Comparison of ENCODE assay signal across 1 cellular context in the genomic region with DNA sequence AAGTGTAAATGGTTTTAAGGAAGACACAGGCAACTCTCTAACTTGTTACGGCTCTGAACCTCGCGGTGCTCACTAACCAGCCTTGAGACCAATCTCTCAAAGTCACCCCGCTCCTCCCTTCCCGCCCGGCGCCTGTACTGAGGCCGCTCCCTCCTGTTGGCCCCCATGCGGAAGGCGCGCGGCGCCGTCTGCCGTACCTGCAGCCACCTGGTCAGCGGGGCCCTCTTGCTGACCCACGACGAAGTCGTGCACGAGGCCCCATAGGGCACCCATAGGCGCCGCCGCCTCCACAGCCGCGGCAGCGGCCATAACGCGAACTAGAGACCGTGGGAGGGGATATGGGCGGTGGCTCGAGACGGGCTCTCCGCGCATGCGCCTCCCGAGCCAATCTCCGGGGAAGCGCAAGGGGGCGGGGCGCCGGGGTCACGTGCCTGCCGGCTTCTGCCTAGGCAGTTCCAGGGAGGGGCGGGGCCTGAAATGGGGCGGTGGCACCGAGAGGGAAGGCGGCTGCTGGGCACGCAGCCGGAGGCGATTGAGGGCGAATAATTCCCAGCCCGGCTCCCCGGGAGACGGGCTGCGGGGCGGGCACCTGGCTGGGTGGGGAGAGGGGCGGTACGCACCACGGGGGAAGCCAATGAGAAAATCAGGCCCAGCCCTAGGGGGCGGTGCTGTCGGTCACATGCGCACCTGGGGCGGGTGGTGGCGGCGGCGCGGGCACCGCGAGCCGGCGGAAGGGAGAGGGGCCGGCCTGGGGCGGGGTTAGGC.
TF ChIP-seq lines count a peak whose summit lies in the region.

A gene with protein sequence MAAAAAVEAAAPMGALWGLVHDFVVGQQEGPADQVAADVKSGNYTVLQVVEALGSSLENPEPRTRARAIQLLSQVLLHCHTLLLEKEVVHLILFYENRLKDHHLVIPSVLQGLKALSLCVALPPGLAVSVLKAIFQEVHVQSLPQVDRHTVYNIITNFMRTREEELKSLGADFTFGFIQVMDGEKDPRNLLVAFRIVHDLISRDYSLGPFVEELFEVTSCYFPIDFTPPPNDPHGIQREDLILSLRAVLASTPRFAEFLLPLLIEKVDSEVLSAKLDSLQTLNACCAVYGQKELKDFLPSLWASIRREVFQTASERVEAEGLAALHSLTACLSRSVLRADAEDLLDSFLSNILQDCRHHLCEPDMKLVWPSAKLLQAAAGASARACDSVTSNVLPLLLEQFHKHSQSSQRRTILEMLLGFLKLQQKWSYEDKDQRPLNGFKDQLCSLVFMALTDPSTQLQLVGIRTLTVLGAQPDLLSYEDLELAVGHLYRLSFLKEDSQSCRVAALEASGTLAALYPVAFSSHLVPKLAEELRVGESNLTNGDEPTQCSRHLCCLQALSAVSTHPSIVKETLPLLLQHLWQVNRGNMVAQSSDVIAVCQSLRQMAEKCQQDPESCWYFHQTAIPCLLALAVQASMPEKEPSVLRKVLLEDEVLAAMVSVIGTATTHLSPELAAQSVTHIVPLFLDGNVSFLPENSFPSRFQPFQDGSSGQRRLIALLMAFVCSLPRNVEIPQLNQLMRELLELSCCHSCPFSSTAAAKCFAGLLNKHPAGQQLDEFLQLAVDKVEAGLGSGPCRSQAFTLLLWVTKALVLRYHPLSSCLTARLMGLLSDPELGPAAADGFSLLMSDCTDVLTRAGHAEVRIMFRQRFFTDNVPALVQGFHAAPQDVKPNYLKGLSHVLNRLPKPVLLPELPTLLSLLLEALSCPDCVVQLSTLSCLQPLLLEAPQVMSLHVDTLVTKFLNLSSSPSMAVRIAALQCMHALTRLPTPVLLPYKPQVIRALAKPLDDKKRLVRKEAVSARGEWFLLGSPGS (minus strand): TSS at position 347 of the 765 bp plus-strand sequence. CDS start 38 bp downstream, at position 309.

TF ChIP-seq in WTC11, 78 proteins besides CTCF, POLR2A, EP300 and RAD21 (continued from another document and continues in another):
- peak; percentile 38 for TF ChIP-seq CREB1 (CRISPR knock-in tag; IDR thresholded peaks at IDR 0.05)
- no peak for TF ChIP-seq MXD4 (CRISPR knock-in tag; IDR thresholded peaks at IDR 0.05; ENCODE audit: borderline replicate concordance)
- no peak for TF ChIP-seq RORB (CRISPR knock-in tag; IDR thresholded peaks at IDR 0.05)
- TF ChIP-seq, protein P1, sequence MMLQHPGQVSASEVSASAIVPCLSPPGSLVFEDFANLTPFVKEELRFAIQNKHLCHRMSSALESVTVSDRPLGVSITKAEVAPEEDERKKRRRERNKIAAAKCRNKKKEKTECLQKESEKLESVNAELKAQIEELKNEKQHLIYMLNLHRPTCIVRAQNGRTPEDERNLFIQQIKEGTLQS (CRISPR knock-in tag; conservative IDR thresholded peaks at IDR 0.05): no peak
- TF ChIP-seq NFATC4 (CRISPR knock-in tag; IDR thresholded peaks at IDR 0.05): no peak
- no peak for TF ChIP-seq NR1H2 (CRISPR knock-in tag; IDR thresholded peaks at IDR 0.05)
- TF ChIP-seq ZNF423 (CRISPR knock-in tag; IDR thresholded peaks at IDR 0.05): peak; percentile 44
- no peak for TF ChIP-seq PRRX2 (CRISPR knock-in tag; IDR thresholded peaks at IDR 0.05)
- no peak for TF ChIP-seq ELF4 (CRISPR knock-in tag; IDR thresholded peaks at IDR 0.05; ENCODE audit: low read depth)
- TF ChIP-seq HMGA2 (CRISPR knock-in tag; IDR thresholded peaks at IDR 0.05): no peak
- TF ChIP-seq, protein P2, sequence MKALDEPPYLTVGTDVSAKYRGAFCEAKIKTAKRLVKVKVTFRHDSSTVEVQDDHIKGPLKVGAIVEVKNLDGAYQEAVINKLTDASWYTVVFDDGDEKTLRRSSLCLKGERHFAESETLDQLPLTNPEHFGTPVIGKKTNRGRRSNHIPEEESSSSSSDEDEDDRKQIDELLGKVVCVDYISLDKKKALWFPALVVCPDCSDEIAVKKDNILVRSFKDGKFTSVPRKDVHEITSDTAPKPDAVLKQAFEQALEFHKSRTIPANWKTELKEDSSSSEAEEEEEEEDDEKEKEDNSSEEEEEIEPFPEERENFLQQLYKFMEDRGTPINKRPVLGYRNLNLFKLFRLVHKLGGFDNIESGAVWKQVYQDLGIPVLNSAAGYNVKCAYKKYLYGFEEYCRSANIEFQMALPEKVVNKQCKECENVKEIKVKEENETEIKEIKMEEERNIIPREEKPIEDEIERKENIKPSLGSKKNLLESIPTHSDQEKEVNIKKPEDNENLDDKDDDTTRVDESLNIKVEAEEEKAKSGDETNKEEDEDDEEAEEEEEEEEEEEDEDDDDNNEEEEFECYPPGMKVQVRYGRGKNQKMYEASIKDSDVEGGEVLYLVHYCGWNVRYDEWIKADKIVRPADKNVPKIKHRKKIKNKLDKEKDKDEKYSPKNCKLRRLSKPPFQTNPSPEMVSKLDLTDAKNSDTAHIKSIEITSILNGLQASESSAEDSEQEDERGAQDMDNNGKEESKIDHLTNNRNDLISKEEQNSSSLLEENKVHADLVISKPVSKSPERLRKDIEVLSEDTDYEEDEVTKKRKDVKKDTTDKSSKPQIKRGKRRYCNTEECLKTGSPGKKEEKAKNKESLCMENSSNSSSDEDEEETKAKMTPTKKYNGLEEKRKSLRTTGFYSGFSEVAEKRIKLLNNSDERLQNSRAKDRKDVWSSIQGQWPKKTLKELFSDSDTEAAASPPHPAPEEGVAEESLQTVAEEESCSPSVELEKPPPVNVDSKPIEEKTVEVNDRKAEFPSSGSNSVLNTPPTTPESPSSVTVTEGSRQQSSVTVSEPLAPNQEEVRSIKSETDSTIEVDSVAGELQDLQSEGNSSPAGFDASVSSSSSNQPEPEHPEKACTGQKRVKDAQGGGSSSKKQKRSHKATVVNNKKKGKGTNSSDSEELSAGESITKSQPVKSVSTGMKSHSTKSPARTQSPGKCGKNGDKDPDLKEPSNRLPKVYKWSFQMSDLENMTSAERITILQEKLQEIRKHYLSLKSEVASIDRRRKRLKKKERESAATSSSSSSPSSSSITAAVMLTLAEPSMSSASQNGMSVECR (CRISPR knock-in tag; IDR thresholded peaks at IDR 0.05; ENCODE audit: borderline replicate concordance): peak; percentile 93; the same call in 1 of the 2 replicates
- TF ChIP-seq GRHL2 (CRISPR knock-in tag; IDR thresholded peaks at IDR 0.05; ENCODE audit: insufficient replicate concordance, severe bottlenecking): no peak
- TF ChIP-seq, protein P3, sequence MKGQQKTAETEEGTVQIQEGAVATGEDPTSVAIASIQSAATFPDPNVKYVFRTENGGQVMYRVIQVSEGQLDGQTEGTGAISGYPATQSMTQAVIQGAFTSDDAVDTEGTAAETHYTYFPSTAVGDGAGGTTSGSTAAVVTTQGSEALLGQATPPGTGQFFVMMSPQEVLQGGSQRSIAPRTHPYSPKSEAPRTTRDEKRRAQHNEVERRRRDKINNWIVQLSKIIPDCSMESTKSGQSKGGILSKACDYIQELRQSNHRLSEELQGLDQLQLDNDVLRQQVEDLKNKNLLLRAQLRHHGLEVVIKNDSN (CRISPR knock-in tag; IDR thresholded peaks at IDR 0.05): peak; percentile 98
- TF ChIP-seq TP53 (CRISPR knock-in tag; IDR thresholded peaks at IDR 0.05): peak; percentile 93
- TF ChIP-seq, protein P4, sequence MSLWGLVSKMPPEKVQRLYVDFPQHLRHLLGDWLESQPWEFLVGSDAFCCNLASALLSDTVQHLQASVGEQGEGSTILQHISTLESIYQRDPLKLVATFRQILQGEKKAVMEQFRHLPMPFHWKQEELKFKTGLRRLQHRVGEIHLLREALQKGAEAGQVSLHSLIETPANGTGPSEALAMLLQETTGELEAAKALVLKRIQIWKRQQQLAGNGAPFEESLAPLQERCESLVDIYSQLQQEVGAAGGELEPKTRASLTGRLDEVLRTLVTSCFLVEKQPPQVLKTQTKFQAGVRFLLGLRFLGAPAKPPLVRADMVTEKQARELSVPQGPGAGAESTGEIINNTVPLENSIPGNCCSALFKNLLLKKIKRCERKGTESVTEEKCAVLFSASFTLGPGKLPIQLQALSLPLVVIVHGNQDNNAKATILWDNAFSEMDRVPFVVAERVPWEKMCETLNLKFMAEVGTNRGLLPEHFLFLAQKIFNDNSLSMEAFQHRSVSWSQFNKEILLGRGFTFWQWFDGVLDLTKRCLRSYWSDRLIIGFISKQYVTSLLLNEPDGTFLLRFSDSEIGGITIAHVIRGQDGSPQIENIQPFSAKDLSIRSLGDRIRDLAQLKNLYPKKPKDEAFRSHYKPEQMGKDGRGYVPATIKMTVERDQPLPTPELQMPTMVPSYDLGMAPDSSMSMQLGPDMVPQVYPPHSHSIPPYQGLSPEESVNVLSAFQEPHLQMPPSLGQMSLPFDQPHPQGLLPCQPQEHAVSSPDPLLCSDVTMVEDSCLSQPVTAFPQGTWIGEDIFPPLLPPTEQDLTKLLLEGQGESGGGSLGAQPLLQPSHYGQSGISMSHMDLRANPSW (CRISPR knock-in tag; conservative IDR thresholded peaks at IDR 0.05; ENCODE audit: low read depth): 0 out of 2 replicates have a peak, but pooled peaks have one; percentile 56
- TF ChIP-seq, protein P5, sequence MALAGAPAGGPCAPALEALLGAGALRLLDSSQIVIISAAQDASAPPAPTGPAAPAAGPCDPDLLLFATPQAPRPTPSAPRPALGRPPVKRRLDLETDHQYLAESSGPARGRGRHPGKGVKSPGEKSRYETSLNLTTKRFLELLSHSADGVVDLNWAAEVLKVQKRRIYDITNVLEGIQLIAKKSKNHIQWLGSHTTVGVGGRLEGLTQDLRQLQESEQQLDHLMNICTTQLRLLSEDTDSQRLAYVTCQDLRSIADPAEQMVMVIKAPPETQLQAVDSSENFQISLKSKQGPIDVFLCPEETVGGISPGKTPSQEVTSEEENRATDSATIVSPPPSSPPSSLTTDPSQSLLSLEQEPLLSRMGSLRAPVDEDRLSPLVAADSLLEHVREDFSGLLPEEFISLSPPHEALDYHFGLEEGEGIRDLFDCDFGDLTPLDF (CRISPR knock-in tag; IDR thresholded peaks at IDR 0.05): no peak
- TF ChIP-seq, protein P6, sequence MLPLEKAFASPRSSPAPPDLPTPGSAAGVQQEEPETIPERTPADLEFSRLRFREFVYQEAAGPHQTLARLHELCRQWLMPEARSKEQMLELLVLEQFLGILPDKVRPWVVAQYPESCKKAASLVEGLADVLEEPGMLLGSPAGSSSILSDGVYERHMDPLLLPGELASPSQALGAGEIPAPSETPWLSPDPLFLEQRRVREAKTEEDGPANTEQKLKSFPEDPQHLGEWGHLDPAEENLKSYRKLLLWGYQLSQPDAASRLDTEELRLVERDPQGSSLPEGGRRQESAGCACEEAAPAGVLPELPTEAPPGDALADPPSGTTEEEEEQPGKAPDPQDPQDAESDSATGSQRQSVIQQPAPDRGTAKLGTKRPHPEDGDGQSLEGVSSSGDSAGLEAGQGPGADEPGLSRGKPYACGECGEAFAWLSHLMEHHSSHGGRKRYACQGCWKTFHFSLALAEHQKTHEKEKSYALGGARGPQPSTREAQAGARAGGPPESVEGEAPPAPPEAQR (CRISPR knock-in tag; IDR thresholded peaks at IDR 0.05): no peak
- TF ChIP-seq ZNF317 (CRISPR knock-in tag; IDR thresholded peaks at IDR 0.05; ENCODE audit: borderline replicate concordance, low read depth): no peak
- TF ChIP-seq ZNF138 (CRISPR knock-in tag; conservative IDR thresholded peaks at IDR 0.05): peak; percentile 80; the same call in 1 of the 2 replicates
- TF ChIP-seq, protein P7, sequence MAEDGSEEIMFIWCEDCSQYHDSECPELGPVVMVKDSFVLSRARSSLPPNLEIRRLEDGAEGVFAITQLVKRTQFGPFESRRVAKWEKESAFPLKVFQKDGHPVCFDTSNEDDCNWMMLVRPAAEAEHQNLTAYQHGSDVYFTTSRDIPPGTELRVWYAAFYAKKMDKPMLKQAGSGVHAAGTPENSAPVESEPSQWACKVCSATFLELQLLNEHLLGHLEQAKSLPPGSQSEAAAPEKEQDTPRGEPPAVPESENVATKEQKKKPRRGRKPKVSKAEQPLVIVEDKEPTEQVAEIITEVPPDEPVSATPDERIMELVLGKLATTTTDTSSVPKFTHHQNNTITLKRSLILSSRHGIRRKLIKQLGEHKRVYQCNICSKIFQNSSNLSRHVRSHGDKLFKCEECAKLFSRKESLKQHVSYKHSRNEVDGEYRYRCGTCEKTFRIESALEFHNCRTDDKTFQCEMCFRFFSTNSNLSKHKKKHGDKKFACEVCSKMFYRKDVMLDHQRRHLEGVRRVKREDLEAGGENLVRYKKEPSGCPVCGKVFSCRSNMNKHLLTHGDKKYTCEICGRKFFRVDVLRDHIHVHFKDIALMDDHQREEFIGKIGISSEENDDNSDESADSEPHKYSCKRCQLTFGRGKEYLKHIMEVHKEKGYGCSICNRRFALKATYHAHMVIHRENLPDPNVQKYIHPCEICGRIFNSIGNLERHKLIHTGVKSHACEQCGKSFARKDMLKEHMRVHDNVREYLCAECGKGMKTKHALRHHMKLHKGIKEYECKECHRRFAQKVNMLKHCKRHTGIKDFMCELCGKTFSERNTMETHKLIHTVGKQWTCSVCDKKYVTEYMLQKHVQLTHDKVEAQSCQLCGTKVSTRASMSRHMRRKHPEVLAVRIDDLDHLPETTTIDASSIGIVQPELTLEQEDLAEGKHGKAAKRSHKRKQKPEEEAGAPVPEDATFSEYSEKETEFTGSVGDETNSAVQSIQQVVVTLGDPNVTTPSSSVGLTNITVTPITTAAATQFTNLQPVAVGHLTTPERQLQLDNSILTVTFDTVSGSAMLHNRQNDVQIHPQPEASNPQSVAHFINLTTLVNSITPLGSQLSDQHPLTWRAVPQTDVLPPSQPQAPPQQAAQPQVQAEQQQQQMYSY (CRISPR knock-in tag; IDR thresholded peaks at IDR 0.05): no peak
- TF ChIP-seq, protein P8, sequence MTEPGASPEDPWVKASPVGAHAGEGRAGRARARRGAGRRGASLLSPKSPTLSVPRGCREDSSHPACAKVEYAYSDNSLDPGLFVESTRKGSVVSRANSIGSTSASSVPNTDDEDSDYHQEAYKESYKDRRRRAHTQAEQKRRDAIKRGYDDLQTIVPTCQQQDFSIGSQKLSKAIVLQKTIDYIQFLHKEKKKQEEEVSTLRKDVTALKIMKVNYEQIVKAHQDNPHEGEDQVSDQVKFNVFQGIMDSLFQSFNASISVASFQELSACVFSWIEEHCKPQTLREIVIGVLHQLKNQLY (CRISPR knock-in tag; IDR thresholded peaks at IDR 0.05): no peak
- 0 out of 2 replicates have a peak, but pooled peaks have one; percentile 27 for TF ChIP-seq GABPB1 (CRISPR knock-in tag; IDR thresholded peaks at IDR 0.05)
- no peak for TF ChIP-seq IRF2 (CRISPR knock-in tag; IDR thresholded peaks at IDR 0.05; ENCODE audit: borderline replicate concordance, low read depth)
- TF ChIP-seq ZNF263 (CRISPR knock-in tag; IDR thresholded peaks at IDR 0.05; ENCODE audit: low read depth): no peak
- TF ChIP-seq ZNF416 (CRISPR knock-in tag; IDR thresholded peaks at IDR 0.05): no peak
- 0 out of 2 replicates have a peak, but pooled peaks have one; percentile 33 for TF ChIP-seq SMAD3 (CRISPR knock-in tag; IDR thresholded peaks at IDR 0.05; ENCODE audit: borderline replicate concordance)
- TF ChIP-seq ETV6 (CRISPR knock-in tag; IDR thresholded peaks at IDR 0.05): 0 out of 2 replicates have a peak, but pooled peaks have one; percentile 66
- no peak for TF ChIP-seq ATF1 (CRISPR knock-in tag; IDR thresholded peaks at IDR 0.05)
- TF ChIP-seq, protein P9, sequence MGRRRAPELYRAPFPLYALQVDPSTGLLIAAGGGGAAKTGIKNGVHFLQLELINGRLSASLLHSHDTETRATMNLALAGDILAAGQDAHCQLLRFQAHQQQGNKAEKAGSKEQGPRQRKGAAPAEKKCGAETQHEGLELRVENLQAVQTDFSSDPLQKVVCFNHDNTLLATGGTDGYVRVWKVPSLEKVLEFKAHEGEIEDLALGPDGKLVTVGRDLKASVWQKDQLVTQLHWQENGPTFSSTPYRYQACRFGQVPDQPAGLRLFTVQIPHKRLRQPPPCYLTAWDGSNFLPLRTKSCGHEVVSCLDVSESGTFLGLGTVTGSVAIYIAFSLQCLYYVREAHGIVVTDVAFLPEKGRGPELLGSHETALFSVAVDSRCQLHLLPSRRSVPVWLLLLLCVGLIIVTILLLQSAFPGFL (CRISPR knock-in tag; IDR thresholded peaks at IDR 0.05; ENCODE audit: borderline replicate concordance): no peak
- TF ChIP-seq ZNF232 (CRISPR knock-in tag; IDR thresholded peaks at IDR 0.05): no peak
- TF ChIP-seq, protein P10, sequence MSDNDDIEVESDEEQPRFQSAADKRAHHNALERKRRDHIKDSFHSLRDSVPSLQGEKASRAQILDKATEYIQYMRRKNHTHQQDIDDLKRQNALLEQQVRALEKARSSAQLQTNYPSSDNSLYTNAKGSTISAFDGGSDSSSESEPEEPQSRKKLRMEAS (CRISPR knock-in tag; IDR thresholded peaks at IDR 0.05): peak; percentile 88
- peak; percentile 55; the same call in 1 of the 2 replicates for TF ChIP-seq CREM (CRISPR knock-in tag; IDR thresholded peaks at IDR 0.05)
- TF ChIP-seq SMAD4 (CRISPR knock-in tag; IDR thresholded peaks at IDR 0.05): peak; percentile 68; the same call in 1 of the 2 replicates
